ENCODE assay signal across 11 cellular contexts in the genomic region with DNA sequence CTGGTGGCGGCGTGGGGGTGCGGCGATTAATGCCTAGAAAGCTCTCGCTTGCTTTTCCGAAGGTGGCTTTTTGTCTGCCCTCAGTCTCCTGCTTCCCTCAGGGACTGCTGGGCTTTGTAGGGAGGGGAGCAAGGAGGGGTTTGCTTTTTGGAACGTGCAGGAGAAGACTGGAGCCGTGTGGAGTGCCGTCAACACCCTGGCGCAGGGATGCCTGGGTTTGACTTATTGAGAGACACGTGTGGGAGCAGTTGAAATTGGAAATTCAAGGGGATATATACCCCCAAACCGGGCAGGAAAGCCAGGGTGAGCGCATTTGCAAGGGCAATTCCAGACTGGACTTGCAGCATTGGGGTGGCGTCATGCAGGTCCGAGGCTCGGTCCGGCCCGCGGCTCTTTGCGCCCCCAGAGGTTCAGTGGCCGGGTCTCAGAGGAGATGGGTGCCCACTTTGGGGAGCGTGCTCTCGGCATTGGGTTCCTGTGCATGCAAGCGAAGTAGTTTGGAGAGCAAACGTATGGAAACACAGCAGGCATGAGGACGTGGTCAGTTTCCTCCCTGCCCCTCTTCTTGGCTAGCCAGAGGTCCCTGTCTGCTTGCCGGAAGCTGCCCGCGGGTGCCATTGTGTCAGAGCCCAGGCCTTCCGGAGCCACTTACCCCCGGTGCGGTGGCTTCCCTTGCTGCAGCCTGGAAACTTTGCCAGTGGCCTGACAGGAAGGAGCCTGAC. TPM values are rescaled to one million over a fixed set of nuclear protein-coding genes. Genes with fewer than 3 reads are reported as not detected.
DNase-seq lines count a peak whose midpoint lies in the region; ATAC-seq and TF ChIP-seq lines count a peak whose summit lies in the region.
"Had no signal": no experiment of that assay in that cellular context is flagged by ENCODE, and none has a peak within 500 bp of the region (broad histone marks: within the 10 kb centered on the region; RNA-seq: fewer than 3 reads in every experiment).

No MANE protein-coding gene starts in this region.

- H3K36me3 Mint-ChIP-seq in activated CD4-positive, alpha-beta T cell treated with anti-CD3 and anti-CD28 coated beads, Interleukin-2, amount 10 ng/mL, durations not matched to agents 7 days and 5 days (ENCODE audit: low read depth): no peaks in the 10 kb centered on the region

- peaks cover 3 to 44% (median 25%) of the 10 kb centered on the region in 3 donors for H3K27me3 ChIP-seq in stomach

- TF ChIP-seq CTCF in astrocyte of the cerebellum (IDR thresholded peaks at IDR 0.05; ENCODE audit: low read depth, low read length, missing control alignments) (no peak), stomach (IDR thresholded peaks at IDR 0.05) (no peak)

- H3K27ac ChIP-seq in stomach: peak overlapping the region in 1 of 5 donors; percentile 57

- in situ Hi-C loops in astrocyte of the cerebellum (cut with HindIII; ENCODE audit: low sequenced_read_pairs): no loop called here

- no peak for TF ChIP-seq EP300 in stomach (IDR thresholded peaks at IDR 0.05)

- WGBS in stomach, 5 donors: 8 to 32% (median 16%) methylated on average over 19 to 32 of the region's 32 CpGs

- ATAC-seq in left lobe of liver: no peak

- CTCF ChIA-PET in activated CD4-positive, alpha-beta T cell treated with anti-CD3 and anti-CD28 coated beads, Interleukin-2, amount 10 ng/mL, durations not matched to agents 7 days and 5 days (lab: Charles Lee): no interaction called here

- intact Hi-C loops in stomach (cut with DNase I; ENCODE audit: low total_unique reads): loop anchor here (5.0 kb wide), 1 partner anchor 1095 kb away; no protein-coding TSS in a partner anchor

- no peaks in the 10 kb centered on the region for H3K9me3 ChIP-seq in stomach

- POLR2A ChIA-PET in activated CD4-positive, alpha-beta T cell treated with anti-CD3 and anti-CD28 coated beads, Interleukin-2, amount 10 ng/mL, durations not matched to agents 7 days and 5 days (lab: Charles Lee): interaction anchor here (0.7 kb wide), 1 partner anchor 56 kb away, joined by 3 read pairs; no protein-coding TSS in a partner anchor

- peaks cover 26% of the 10 kb centered on the region for H3K4me1 Mint-ChIP-seq in activated CD4-positive, alpha-beta T cell treated with anti-CD3 and anti-CD28 coated beads, Interleukin-2, amount 10 ng/mL, durations not matched to agents 7 days and 5 days

- peak overlapping the region; percentile 28 for H3K4me3 Mint-ChIP-seq in activated CD4-positive, alpha-beta T cell treated with anti-CD3 and anti-CD28 coated beads, Interleukin-2, amount 10 ng/mL, durations not matched to agents 7 days and 5 days

- no peak for TF ChIP-seq POLR2A in stomach (IDR thresholded peaks at IDR 0.05)

- peaks cover 43% of the 10 kb centered on the region for H3K27me3 Mint-ChIP-seq in activated CD4-positive, alpha-beta T cell treated with anti-CD3 and anti-CD28 coated beads, Interleukin-2, amount 10 ng/mL, durations not matched to agents 7 days and 5 days

- no peaks in the 10 kb centered on the region for H3K9me3 Mint-ChIP-seq in activated CD4-positive, alpha-beta T cell treated with anti-CD3 and anti-CD28 coated beads, Interleukin-2, amount 10 ng/mL, durations not matched to agents 7 days and 5 days

- DNase-seq in activated CD4-positive, alpha-beta T cell treated with anti-CD3 and anti-CD28 coated beads, Interleukin-2, amount 10 ng/mL, durations not matched to agents 7 days and 5 days: no peak
- DNase-seq in activated CD4-positive, alpha-beta T cell treated with anti-CD3 and anti-CD28 coated beads, Interleukin-2, amount 50 U/mL, for 4 hours: no peak
- DNase-seq in astrocyte of the cerebellum (ENCODE audit: low read depth): no peak
- DNase-seq in left lobe of liver (ENCODE audit: low spot score): peak; percentile 45
- no peak for DNase-seq in stomach
- no peak for DNase-seq in activated CD4-positive, CD25-positive, alpha-beta regulatory T cell (lab: John Stamatoyannopoulos, UW)
- no peak for DNase-seq in NCI-H526 (lab: John Stamatoyannopoulos, UW)
- no peak for DNase-seq in LoVo (ENCODE audit: low spot score)
- DNase-seq: effector CD4-positive, alpha-beta T cell; midbrain; NCI-H1436 treated with DMSO at 0.1 percent for 48 hours had no signal

- H3K27ac Mint-ChIP-seq in activated CD4-positive, alpha-beta T cell treated with anti-CD3 and anti-CD28 coated beads, Interleukin-2, amount 10 ng/mL, durations not matched to agents 7 days and 5 days: no peak overlapping the region

- H3K4me3 ChIP-seq in astrocyte of the cerebellum (ENCODE audit: low read depth, low read length): peak overlapping the region; percentile 57
- H3K4me3 ChIP-seq in stomach: peak overlapping the region; percentile 46 to 75 (median 57)

- no peaks in the 10 kb centered on the region for H3K36me3 ChIP-seq in stomach

- peaks cover 17 to 38% (median 29%) of the 10 kb centered on the region in 4 donors for H3K4me1 ChIP-seq in stomach

RNA-seq across cellular contexts. Expression of gene EPHB1, which starts 2.2 kb away (rescaled TPM):
- total RNA-seq in activated CD4-positive, alpha-beta T cell treated with anti-CD3 and anti-CD28 coated beads, Interleukin-2, amount 10 ng/mL, durations not matched to agents 7 days and 5 days: 1 to 10 TPM; 1.2 to 1.8 TPM
- total RNA-seq in left lobe of liver: 8.1 TPM
- 1 to 10 TPM in 2 of 5 donors, under 1 TPM in 1, not detected in 2; 0.73 to 2.3 (median 1.3) TPM for total RNA-seq in stomach
- polyA plus RNA-seq in stomach: under 1 TPM in 1 of 3 donors, not detected in 2; 0.13 TPM
